Comparison of ENCODE assay signal across 8 cellular contexts in the genomic region with DNA sequence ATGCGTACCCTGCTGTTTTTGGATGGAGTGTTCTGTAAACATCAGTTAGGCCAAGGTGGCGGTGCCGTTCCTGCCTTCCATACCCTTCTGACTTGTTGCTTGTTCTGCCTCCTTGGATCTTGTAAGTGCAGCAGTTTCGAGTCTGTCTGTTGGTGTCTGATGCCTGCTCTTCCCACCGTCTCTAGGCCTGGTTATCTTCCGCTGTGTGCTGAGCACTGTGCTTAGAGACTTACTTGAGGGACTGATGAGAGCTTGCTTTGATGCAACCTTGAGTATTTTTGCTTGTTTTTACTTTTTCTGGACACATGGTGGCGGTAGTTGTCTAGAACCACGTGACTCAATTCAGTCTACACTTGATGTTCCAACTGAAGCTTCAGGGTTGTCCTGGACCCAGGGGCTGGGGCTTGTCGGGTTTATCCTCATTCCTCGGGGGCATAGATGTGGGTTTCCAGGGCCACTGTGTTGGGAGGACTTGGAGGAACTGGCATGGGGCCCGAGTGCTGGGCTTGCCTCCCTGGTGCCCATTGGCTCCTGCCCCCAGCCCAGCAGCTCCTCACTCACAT. TPM values are rescaled to one million over a fixed set of nuclear protein-coding genes. Genes with fewer than 3 reads are reported as not detected.
DNase-seq lines count a peak whose midpoint lies in the region; ATAC-seq and TF ChIP-seq lines count a peak whose summit lies in the region.

No MANE protein-coding gene starts in this region.

- TF ChIP-seq CTCF in HL-60 (IDR thresholded peaks at IDR 0.05; ENCODE audit: insufficient read depth, low read length) (peak; percentile 20), WI38 (IDR thresholded peaks at IDR 0.05; ENCODE audit: low read depth, low read length) (0 out of 2 replicates have a peak, but pooled peaks have one; percentile 7), stomach (IDR thresholded peaks at IDR 0.05) (peak in 2 of 7 experiments; percentile 3 to 6)

- H3K4me3 ChIP-seq in HL-60 (replicated peaks; ENCODE audit: insufficient read depth, low read length) (no peak overlapping the region), WI38 (ENCODE audit: low read depth, low read length) (no peak overlapping the region), stomach (no peak overlapping the region)
- no peak overlapping the region for H3K4me3 ChIP-seq in naive thymus-derived CD4-positive, alpha-beta T cell (ENCODE audit: low read length)

- WGBS in stomach, 5 donors, result 67 to 86% (median 77%) methylated on average over 11 of the region's 11 CpGs

- intact Hi-C loops in naive thymus-derived CD4-positive, alpha-beta T cell (cut with micrococcal nuclease), result loop anchor here in 1 of 2 donors (5.0 kb wide), 1 partner anchor 169 kb away; no protein-coding TSS in a partner anchor
- intact Hi-C loops in stomach (cut with DNase I; ENCODE audit: low total_unique reads), result no loop called here

- peaks cover 8% of the 10 kb centered on the region for H3K27me3 Mint-ChIP-seq in activated CD4-positive, alpha-beta T cell treated with anti-CD3 and anti-CD28 coated beads, Interleukin-2, amount 10 ng/mL, durations not matched to agents 7 days and 5 days
- peaks cover 4 to 21% (median 16%) of the 10 kb centered on the region in 5 donors for H3K27me3 Mint-ChIP-seq in naive thymus-derived CD4-positive, alpha-beta T cell

- TF ChIP-seq POLR2A in stomach (IDR thresholded peaks at IDR 0.05), result no peak

- peak; percentile 45 for ATAC-seq in naive thymus-derived CD4-positive, alpha-beta T cell
- ATAC-seq in HG02938 (IDR thresholded peaks at IDR 0.05; ENCODE audit: unreplicated experiment), result no peak

- H3K4me3 Mint-ChIP-seq in activated CD4-positive, alpha-beta T cell treated with anti-CD3 and anti-CD28 coated beads, Interleukin-2, amount 10 ng/mL, durations not matched to agents 7 days and 5 days, result no peak overlapping the region
- no peak overlapping the region for H3K4me3 Mint-ChIP-seq in naive thymus-derived CD4-positive, alpha-beta T cell

- DNase-seq in activated CD4-positive, alpha-beta T cell treated with anti-CD3 and anti-CD28 coated beads, Interleukin-2, amount 10 ng/mL, durations not matched to agents 7 days and 5 days, result peak; percentile 41
- no peak for DNase-seq in activated CD4-positive, alpha-beta T cell treated with anti-CD3 and anti-CD28 coated beads for 48 hours
- peak; percentile 27 to 49 for DNase-seq in HL-60 (ENCODE audit: low read depth in 1 of 2, low spot score in 1 of 2)
- peak in 1 of 9 donors; percentile 21 for DNase-seq in naive thymus-derived CD4-positive, alpha-beta T cell
- no peak for DNase-seq in stomach
- DNase-seq in NCI-H226, result no peak

- TF ChIP-seq EP300 in stomach (IDR thresholded peaks at IDR 0.05), result no peak

- no peaks in the 10 kb centered on the region for H3K9me3 Mint-ChIP-seq in activated CD4-positive, alpha-beta T cell treated with anti-CD3 and anti-CD28 coated beads, Interleukin-2, amount 10 ng/mL, durations not matched to agents 7 days and 5 days
- H3K9me3 Mint-ChIP-seq in naive thymus-derived CD4-positive, alpha-beta T cell, result peaks cover 0 to 10% (median 1%) of the 10 kb centered on the region in 11 donors

- CTCF ChIA-PET in activated CD4-positive, alpha-beta T cell treated with anti-CD3 and anti-CD28 coated beads, Interleukin-2, amount 10 ng/mL, durations not matched to agents 7 days and 5 days (lab: Charles Lee), result interaction anchor here (0.6 to 1.3 kb wide), 9 partner anchors 18 to 214 kb away, joined by 3 to 5 read pairs (median 3); no protein-coding TSS in a partner anchor
- CTCF ChIA-PET in naive thymus-derived CD4-positive, alpha-beta T cell (lab: Charles Lee), result interaction anchor here (1.0 kb wide), 1 partner anchor 171 kb away, joined by 3 read pairs; no protein-coding TSS in a partner anchor

- H3K9me3 ChIP-seq in naive thymus-derived CD4-positive, alpha-beta T cell (ENCODE audit: control insufficient read depth in 2 of 3, low read length in 3 of 3), result no peaks in the 10 kb centered on the region
- H3K9me3 ChIP-seq in stomach, result no peaks in the 10 kb centered on the region

- H3K4me1 Mint-ChIP-seq in activated CD4-positive, alpha-beta T cell treated with anti-CD3 and anti-CD28 coated beads, Interleukin-2, amount 10 ng/mL, durations not matched to agents 7 days and 5 days, result peaks cover 21% of the 10 kb centered on the region
- H3K4me1 Mint-ChIP-seq in naive thymus-derived CD4-positive, alpha-beta T cell, result peaks cover 0 to 26% (median 12%) of the 10 kb centered on the region in 7 donors

- peaks cover 0 to 9% of the 10 kb centered on the region in 2 donors for H3K4me1 ChIP-seq in naive thymus-derived CD4-positive, alpha-beta T cell (ENCODE audit: control insufficient read depth in 2 of 2, insufficient read depth in 2 of 2, low read length in 2 of 2)
- H3K4me1 ChIP-seq in stomach, result no peaks in the 10 kb centered on the region

- H3K27ac ChIP-seq in HL-60 (replicated peaks) (no peak overlapping the region), stomach (no peak overlapping the region)
- H3K27ac ChIP-seq in naive thymus-derived CD4-positive, alpha-beta T cell (ENCODE audit: low read depth, low read length), result no peak overlapping the region

- no peaks in the 10 kb centered on the region for H3K36me3 Mint-ChIP-seq in activated CD4-positive, alpha-beta T cell treated with anti-CD3 and anti-CD28 coated beads, Interleukin-2, amount 10 ng/mL, durations not matched to agents 7 days and 5 days (ENCODE audit: low read depth)
- H3K36me3 Mint-ChIP-seq in naive thymus-derived CD4-positive, alpha-beta T cell, result peaks cover 0 to 11% (median 5%) of the 10 kb centered on the region in 5 donors

- no peak overlapping the region for H3K27ac Mint-ChIP-seq in activated CD4-positive, alpha-beta T cell treated with anti-CD3 and anti-CD28 coated beads, Interleukin-2, amount 10 ng/mL, durations not matched to agents 7 days and 5 days
- H3K27ac Mint-ChIP-seq in naive thymus-derived CD4-positive, alpha-beta T cell, result no peak overlapping the region

- H3K27me3 ChIP-seq in HL-60 (ENCODE audit: insufficient read depth, poor library complexity, severe bottlenecking) (no peaks in the 10 kb centered on the region), stomach (no peaks in the 10 kb centered on the region)
- no peaks in the 10 kb centered on the region for H3K27me3 ChIP-seq in naive thymus-derived CD4-positive, alpha-beta T cell (ENCODE audit: control insufficient read depth in 2 of 2, insufficient read depth in 2 of 2, low read length in 2 of 2)

- POLR2A ChIA-PET in activated CD4-positive, alpha-beta T cell treated with anti-CD3 and anti-CD28 coated beads, Interleukin-2, amount 10 ng/mL, durations not matched to agents 7 days and 5 days (lab: Charles Lee), result no interaction called here
- POLR2A ChIA-PET in naive thymus-derived CD4-positive, alpha-beta T cell (lab: Charles Lee), result no interaction called here

- H3K36me3 ChIP-seq in naive thymus-derived CD4-positive, alpha-beta T cell (ENCODE audit: control insufficient read depth in 2 of 3, insufficient read depth in 3 of 3, low read length in 3 of 3), result no peaks in the 10 kb centered on the region
- H3K36me3 ChIP-seq in stomach, result no peaks in the 10 kb centered on the region

RNA-seq across cellular contexts. Expression of gene SPRN, which starts 14.4 kb away (rescaled TPM):
- total RNA-seq in activated CD4-positive, alpha-beta T cell treated with anti-CD3 and anti-CD28 coated beads, Interleukin-2, amount 10 ng/mL, durations not matched to agents 7 days and 5 days, result not detected
- total RNA-seq in naive thymus-derived CD4-positive, alpha-beta T cell, result not detected
- polyA plus RNA-seq in naive thymus-derived CD4-positive, alpha-beta T cell, result under 1 TPM; 0.10 to 0.34 TPM
- total RNA-seq in stomach, result not detected
- polyA plus RNA-seq in stomach, result 1 to 10 TPM in 1 of 3 donors, under 1 TPM in 1, not detected in 1; 0.18 to 5.2 TPM

RNA-seq across cellular contexts. Expression of gene SCART1, which starts 15.0 kb away (rescaled TPM):
- 1 to 10 TPM; 3.7 to 4.5 TPM for total RNA-seq in activated CD4-positive, alpha-beta T cell treated with anti-CD3 and anti-CD28 coated beads, Interleukin-2, amount 10 ng/mL, durations not matched to agents 7 days and 5 days
- total RNA-seq in naive thymus-derived CD4-positive, alpha-beta T cell, result 1 to 10 TPM; 2.3 to 8.6 (median 4.5) TPM
- polyA plus RNA-seq in naive thymus-derived CD4-positive, alpha-beta T cell, result under 1 TPM in 1 of 2 donors, not detected in 1; 0.03 TPM
- 1 to 10 TPM in 4 of 5 donors, under 1 TPM in 1; 0.89 to 9.3 (median 8.1) TPM for total RNA-seq in stomach
- polyA plus RNA-seq in stomach, result under 1 TPM in 2 of 3 donors, not detected in 1; 0.43 to 0.44 TPM

RNA-seq across cellular contexts. Expression of gene MTG1, which starts 44.8 kb away (rescaled TPM):
- 10 to 100 TPM; 47.7 to 56.1 TPM for total RNA-seq in activated CD4-positive, alpha-beta T cell treated with anti-CD3 and anti-CD28 coated beads, Interleukin-2, amount 10 ng/mL, durations not matched to agents 7 days and 5 days
- 10 to 100 TPM; 51.0 to 67.1 (median 57.2) TPM for total RNA-seq in naive thymus-derived CD4-positive, alpha-beta T cell
- 10 to 100 TPM; 25.6 to 40.7 TPM for polyA plus RNA-seq in naive thymus-derived CD4-positive, alpha-beta T cell
- 100 to 1,000 TPM in 3 of 5 donors, 10 to 100 TPM in 2; 36.7 to 177 (median 133) TPM for total RNA-seq in stomach
- polyA plus RNA-seq in stomach, result 10 to 100 TPM; 38.8 to 52.9 (median 41.3) TPM

RNA-seq across cellular contexts. Expression of gene PAOX, which starts 59.7 kb away (rescaled TPM):
- 1 to 10 TPM; 2.6 to 5.0 TPM for total RNA-seq in activated CD4-positive, alpha-beta T cell treated with anti-CD3 and anti-CD28 coated beads, Interleukin-2, amount 10 ng/mL, durations not matched to agents 7 days and 5 days
- 1 to 10 TPM; 1.6 to 9.8 (median 7.7) TPM for total RNA-seq in naive thymus-derived CD4-positive, alpha-beta T cell
- polyA plus RNA-seq in naive thymus-derived CD4-positive, alpha-beta T cell, result 1 to 10 TPM; 6.1 to 8.7 TPM
- 10 to 100 TPM in 4 of 5 donors, 1 to 10 TPM in 1; 3.3 to 40.0 (median 12.9) TPM for total RNA-seq in stomach
- 10 to 100 TPM in 1 of 3 donors, 1 to 10 TPM in 2; 4.7 to 10.3 (median 6.8) TPM for polyA plus RNA-seq in stomach

Comparison
In these comparisons a context has a peak if more than half of its experiments do, and no peak if none do; other contexts are left out.
1. DNase-seq: peak in activated CD4-positive, alpha-beta T cell treated with anti-CD3 and anti-CD28 coated beads, Interleukin-2, amount 10 ng/mL, durations not matched to agents 7 days and 5 days (single experiment) and HL-60 (2 of 2); none in activated CD4-positive, alpha-beta T cell treated with anti-CD3 and anti-CD28 coated beads for 48 hours (single experiment), stomach (single experiment) and NCI-H226 (single experiment).